Comparison of ENCODE assay signal across 32 cellular contexts in genomic region chr6:52271852-52272460, GRCh38. TPM values are rescaled to one million over a fixed set of nuclear protein-coding genes. Genes with fewer than 3 reads are reported as not detected.
DNase-seq lines count a peak whose midpoint lies in the region; ATAC-seq and TF ChIP-seq lines count a peak whose summit lies in the region.
"Had no signal": no experiment of that assay in that cellular context is flagged by ENCODE, and none has a peak within 500 bp of the region (broad histone marks: within the 10 kb centered on the region; RNA-seq: fewer than 3 reads in every experiment).

No MANE protein-coding gene starts in this region.

- no peaks in the 10 kb centered on the region for H3K4me1 Mint-ChIP-seq in chondrocyte (ENCODE audit: low read depth)
- H3K4me1 Mint-ChIP-seq: activated T-helper 17 cell treated with anti-CD3 and anti-CD28 coated beads, Interleukin-2, amount 50 U/mL, for 72 hours; immature natural killer cell had no signal

- H3K27ac ChIP-seq in heart right ventricle = peak overlapping the region in 5 of 10 donors; percentile 1 to 67 (median 40)
- H3K27ac ChIP-seq in right lobe of liver = peak overlapping the region in 1 of 3 donors; percentile 6
- H3K27ac ChIP-seq in upper lobe of left lung = peak overlapping the region; percentile 26 to 77 (median 50)
- H3K27ac ChIP-seq: Peyer's patch, prostate gland, vagina had no signal

- H3K4me1 ChIP-seq in heart right ventricle (peaks cover 0 to 12% (median 0%) of the 10 kb centered on the region in 9 donors), right lobe of liver (no peaks in the 10 kb centered on the region), upper lobe of left lung (peaks cover 4 to 12% (median 9%) of the 10 kb centered on the region in 4 donors)
- H3K4me1 ChIP-seq: Peyer's patch, prostate gland, vagina had no signal

- TF ChIP-seq EP300 in upper lobe of left lung (IDR thresholded peaks at IDR 0.05) = peak in 3 of 4 donors; percentile 20 to 48 (median 21)

- TF ChIP-seq CTCF in heart right ventricle (IDR thresholded peaks at IDR 0.05) = no peak
- no peak for TF ChIP-seq CTCF in right lobe of liver (IDR thresholded peaks at IDR 0.05)
- no peak for TF ChIP-seq CTCF in upper lobe of left lung (IDR thresholded peaks at IDR 0.05)
- TF ChIP-seq CTCF in chondrocyte (IDR thresholded peaks at IDR 0.05) = no peak

- H3K27me3 ChIP-seq in heart right ventricle (no peaks in the 10 kb centered on the region), right lobe of liver (no peaks in the 10 kb centered on the region), upper lobe of left lung (no peaks in the 10 kb centered on the region)
- H3K27me3 ChIP-seq: Peyer's patch, vagina had no signal

- intact Hi-C loops in heart right ventricle (cut with DNase I) = no loop called here
- intact Hi-C loops in cardiac septum (cut with DNase I) = no loop called here
- intact Hi-C loops in right lobe of liver (cut with DNase I) = no loop called here

- H3K36me3 Mint-ChIP-seq in chondrocyte (ENCODE audit: low read depth) = peaks cover 40% of the 10 kb centered on the region

- ATAC-seq in heart right ventricle (peak in 6 of 8 donors; percentile 17 to 86 (median 60)), right lobe of liver (peak; percentile 13 to 92 (median 57)), upper lobe of left lung (ENCODE audit: low FRiP score in 2 of 2) (peak in 1 of 2 donors; percentile 26)
- ATAC-seq: activated CD8-positive, alpha-beta memory T cell treated with anti-CD3 and anti-CD28 coated beads, Interleukin-2, amount 10 ng/mL, durations not matched to agents 7 days and 5 days; activated T-helper 17 cell treated with anti-CD3 and anti-CD28 coated beads, Interleukin-2, amount 50 U/mL, for 72 hours had no signal

- no peak for DNase-seq in heart right ventricle
- no peak for DNase-seq in cardiac septum (ENCODE audit: low spot score)
- DNase-seq in dermis blood vessel endothelial cell = peak; percentile 77
- no peak for DNase-seq in right lobe of liver
- no peak for DNase-seq in upper lobe of left lung
- no peak for DNase-seq in NCI-H146 treated with DMSO at 0.1 percent for 48 hours (lab: John Stamatoyannopoulos, UW; ENCODE audit: unreplicated experiment)
- no peak for DNase-seq in activated CD8-positive, alpha-beta memory T cell treated with anti-CD3 and anti-CD28 coated beads for 24 hours
- DNase-seq in chondrocyte (ENCODE audit: low spot score) = no peak
- DNase-seq: ACHN; activated CD4-positive, alpha-beta T cell treated with anti-CD3 and anti-CD28 coated beads for 1 hour; activated CD8-positive, alpha-beta memory T cell treated with anti-CD3 and anti-CD28 coated beads, Interleukin-2, amount 10 ng/mL, durations not matched to agents 7 days and 5 days; activated naive CD8-positive, alpha-beta T cell treated with anti-CD3 and anti-CD28 coated beads, Interleukin-2, amount 10 ng/mL, durations not matched to agents 7 days and 5 days; effector CD8-positive, alpha-beta T cell; erythroblast; GOT3; hippocampal formation; immature natural killer cell; Karpas-422; mesenchymal stem cell; MV-4-11; NCI-H1694 treated with DMSO at 0.1 percent for 48 hours; NCI-H2171 treated with DMSO at 0.1 percent for 48 hours; NCI-H524; NK-92 treated with Interleukin-12 subunit alpha and Interleukin-12 subunit beta, amount 100 ng/mL, for 24 hours; Peyer's patch had no signal

- H3K4me3 ChIP-seq in heart right ventricle (no peak overlapping the region), right lobe of liver (no peak overlapping the region), upper lobe of left lung (no peak overlapping the region)
- H3K4me3 ChIP-seq: Peyer's patch, prostate gland, vagina had no signal

- H3K27ac Mint-ChIP-seq in chondrocyte (ENCODE audit: unreplicated experiment) = no peak overlapping the region
- H3K27ac Mint-ChIP-seq: activated CD8-positive, alpha-beta memory T cell treated with anti-CD3 and anti-CD28 coated beads, Interleukin-2, amount 10 ng/mL, durations not matched to agents 7 days and 5 days; activated naive CD8-positive, alpha-beta T cell treated with anti-CD3 and anti-CD28 coated beads, Interleukin-2, amount 10 ng/mL, durations not matched to agents 7 days and 5 days; activated T-helper 17 cell treated with anti-CD3 and anti-CD28 coated beads, Interleukin-2, amount 50 U/mL, for 72 hours; immature natural killer cell; T-helper 1 cell treated with Interleukin-12 subunit alpha and Interleukin-12 subunit beta and Interleukin-4 antibody, amounts not matched to agents 30 μg/mL and 1 μg/mL, for 36 hours had no signal

- H3K27me3 Mint-ChIP-seq in chondrocyte (ENCODE audit: low read depth) = no peaks in the 10 kb centered on the region
- H3K27me3 Mint-ChIP-seq: activated CD8-positive, alpha-beta memory T cell treated with anti-CD3 and anti-CD28 coated beads, Interleukin-2, amount 10 ng/mL, durations not matched to agents 7 days and 5 days; activated naive CD8-positive, alpha-beta T cell treated with anti-CD3 and anti-CD28 coated beads, Interleukin-2, amount 10 ng/mL, durations not matched to agents 7 days and 5 days; activated T-helper 17 cell treated with anti-CD3 and anti-CD28 coated beads, Interleukin-2, amount 50 U/mL, for 72 hours had no signal

- 65 to 71% methylated on average over 9 of the region's 9 CpGs for WGBS in heart right ventricle, 2 donors
- 81% methylated on average over 7 of the region's 9 CpGs for WGBS in right lobe of liver (ENCODE audit: insufficient coverage, low coverage, low lambda C conversion rate, missing lambda C conversion rate)
- 57 to 74% methylated on average over 9 of the region's 9 CpGs for WGBS in upper lobe of left lung, 2 donors

- H3K9me3 Mint-ChIP-seq in chondrocyte (ENCODE audit: low read depth) = no peaks in the 10 kb centered on the region
- H3K9me3 Mint-ChIP-seq: activated naive CD8-positive, alpha-beta T cell treated with anti-CD3 and anti-CD28 coated beads, Interleukin-2, amount 10 ng/mL, durations not matched to agents 7 days and 5 days; activated T-helper 17 cell treated with anti-CD3 and anti-CD28 coated beads, Interleukin-2, amount 50 U/mL, for 72 hours; immature natural killer cell; T-helper 1 cell treated with Interleukin-12 subunit alpha and Interleukin-12 subunit beta and Interleukin-4 antibody, amounts not matched to agents 30 μg/mL and 1 μg/mL, for 36 hours had no signal

- H3K9me3 ChIP-seq in heart right ventricle (no peaks in the 10 kb centered on the region), right lobe of liver (no peaks in the 10 kb centered on the region), upper lobe of left lung (no peaks in the 10 kb centered on the region)
- H3K9me3 ChIP-seq: Peyer's patch, prostate gland, vagina had no signal

- H3K4me3 Mint-ChIP-seq in chondrocyte (ENCODE audit: unreplicated experiment) = no peak overlapping the region
- H3K4me3 Mint-ChIP-seq: activated CD8-positive, alpha-beta memory T cell treated with anti-CD3 and anti-CD28 coated beads, Interleukin-2, amount 10 ng/mL, durations not matched to agents 7 days and 5 days; activated naive CD8-positive, alpha-beta T cell treated with anti-CD3 and anti-CD28 coated beads, Interleukin-2, amount 10 ng/mL, durations not matched to agents 7 days and 5 days; activated T-helper 17 cell treated with anti-CD3 and anti-CD28 coated beads, Interleukin-2, amount 50 U/mL, for 72 hours; immature natural killer cell; T-helper 1 cell treated with Interleukin-12 subunit alpha and Interleukin-12 subunit beta and Interleukin-4 antibody, amounts not matched to agents 30 μg/mL and 1 μg/mL, for 36 hours had no signal

- no peak for TF ChIP-seq POLR2A in right lobe of liver (IDR thresholded peaks at IDR 0.05)
- no peak for TF ChIP-seq POLR2A in upper lobe of left lung (IDR thresholded peaks at IDR 0.05)

- H3K36me3 ChIP-seq in heart right ventricle (peaks cover 0 to 100% (median 48%) of the 10 kb centered on the region in 9 donors), right lobe of liver (peaks cover 0 to 62% (median 13%) of the 10 kb centered on the region in 4 donors), upper lobe of left lung (peaks cover 18 to 98% (median 53%) of the 10 kb centered on the region in 4 donors)
- H3K36me3 ChIP-seq: prostate gland had no signal

RNA-seq across cellular contexts. Expression of gene MCM3, which starts 12.6 kb away (rescaled TPM):
- 10 to 100 TPM; 18.0 to 28.5 (median 25.9) TPM for total RNA-seq in heart right ventricle
- polyA plus RNA-seq in heart right ventricle = 10 to 100 TPM in 1 of 2 donors, 1 to 10 TPM in 1; 9.7 to 29.7 TPM
- total RNA-seq in cardiac septum = 21.0 TPM
- total RNA-seq in dermis blood vessel endothelial cell = 78.8 and 117 TPM in 2 replicates
- total RNA-seq in right lobe of liver = 10 to 100 TPM in 3 of 6 experiments, 1 to 10 TPM in 3; 6.6 to 35.9 (median 10.5) TPM
- total RNA-seq in upper lobe of left lung = 10 to 100 TPM; 20.4 to 35.9 (median 28.2) TPM
- total RNA-seq in chondrocyte = 23.0 to 55.0 TPM (median 24.9 TPM) in 3 replicates

RNA-seq across cellular contexts. Expression of gene IL17F, which starts 27.7 kb away (rescaled TPM):
- total RNA-seq in heart right ventricle (not detected), cardiac septum (not detected), dermis blood vessel endothelial cell (not detected in 2 replicates), right lobe of liver (not detected), upper lobe of left lung (not detected), chondrocyte (not detected in 3 replicates)
- polyA plus RNA-seq in heart right ventricle = not detected
- total RNA-seq: activated CD8-positive, alpha-beta memory T cell treated with anti-CD3 and anti-CD28 coated beads, Interleukin-2, amount 10 ng/mL, durations not matched to agents 7 days and 5 days; activated naive CD8-positive, alpha-beta T cell treated with anti-CD3 and anti-CD28 coated beads, Interleukin-2, amount 10 ng/mL, durations not matched to agents 7 days and 5 days; HT1080; Peyer's patch; prostate gland; SK-MEL-5; vagina had no signal
- polyA plus RNA-seq: BJ, immature natural killer cell had no signal
